In genomic region chr6:119603501-119603900, GRCh38 we compare ENCODE assay signal across 2 cellular contexts.
TF ChIP-seq lines count a peak whose summit lies in the region.

No MANE protein-coding gene starts in this region.

TF ChIP-seq in SK-N-SH, 30 proteins besides CTCF, POLR2A, EP300 and RAD21 (continued from another document):
- TF ChIP-seq, protein P1, sequence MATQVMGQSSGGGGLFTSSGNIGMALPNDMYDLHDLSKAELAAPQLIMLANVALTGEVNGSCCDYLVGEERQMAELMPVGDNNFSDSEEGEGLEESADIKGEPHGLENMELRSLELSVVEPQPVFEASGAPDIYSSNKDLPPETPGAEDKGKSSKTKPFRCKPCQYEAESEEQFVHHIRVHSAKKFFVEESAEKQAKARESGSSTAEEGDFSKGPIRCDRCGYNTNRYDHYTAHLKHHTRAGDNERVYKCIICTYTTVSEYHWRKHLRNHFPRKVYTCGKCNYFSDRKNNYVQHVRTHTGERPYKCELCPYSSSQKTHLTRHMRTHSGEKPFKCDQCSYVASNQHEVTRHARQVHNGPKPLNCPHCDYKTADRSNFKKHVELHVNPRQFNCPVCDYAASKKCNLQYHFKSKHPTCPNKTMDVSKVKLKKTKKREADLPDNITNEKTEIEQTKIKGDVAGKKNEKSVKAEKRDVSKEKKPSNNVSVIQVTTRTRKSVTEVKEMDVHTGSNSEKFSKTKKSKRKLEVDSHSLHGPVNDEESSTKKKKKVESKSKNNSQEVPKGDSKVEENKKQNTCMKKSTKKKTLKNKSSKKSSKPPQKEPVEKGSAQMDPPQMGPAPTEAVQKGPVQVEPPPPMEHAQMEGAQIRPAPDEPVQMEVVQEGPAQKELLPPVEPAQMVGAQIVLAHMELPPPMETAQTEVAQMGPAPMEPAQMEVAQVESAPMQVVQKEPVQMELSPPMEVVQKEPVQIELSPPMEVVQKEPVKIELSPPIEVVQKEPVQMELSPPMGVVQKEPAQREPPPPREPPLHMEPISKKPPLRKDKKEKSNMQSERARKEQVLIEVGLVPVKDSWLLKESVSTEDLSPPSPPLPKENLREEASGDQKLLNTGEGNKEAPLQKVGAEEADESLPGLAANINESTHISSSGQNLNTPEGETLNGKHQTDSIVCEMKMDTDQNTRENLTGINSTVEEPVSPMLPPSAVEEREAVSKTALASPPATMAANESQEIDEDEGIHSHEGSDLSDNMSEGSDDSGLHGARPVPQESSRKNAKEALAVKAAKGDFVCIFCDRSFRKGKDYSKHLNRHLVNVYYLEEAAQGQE (IDR thresholded peaks at IDR 0.05; ENCODE audit: low read depth, low read length): no peak
- no peak for TF ChIP-seq NFIC (IDR thresholded peaks at IDR 0.05; ENCODE audit: borderline replicate concordance)
- TF ChIP-seq RCOR1 (IDR thresholded peaks at IDR 0.05; ENCODE audit: low read length): no peak
- TF ChIP-seq ZBTB33 (IDR thresholded peaks at IDR 0.05; ENCODE audit: borderline replicate concordance, low read depth): no peak
- no peak for TF ChIP-seq GABPA (IDR thresholded peaks at IDR 0.05; ENCODE audit: low read depth)
- TF ChIP-seq FOXJ3 (CRISPR knock-in tag; IDR thresholded peaks at IDR 0.05): no peak
- no peak for TF ChIP-seq JUND (IDR thresholded peaks at IDR 0.05)
- no peak for TF ChIP-seq TEAD4 (IDR thresholded peaks at IDR 0.05; ENCODE audit: borderline replicate concordance, insufficient read depth)
- TF ChIP-seq CHD2 (IDR thresholded peaks at IDR 0.05; ENCODE audit: low read length, partially characterized antibody): no peak
TF ChIP-seq in SK-N-SH: peak in this region for 0.

TF ChIP-seq in SK-N-SH treated with all-trans-retinoic acid at 6 μM for 48 hours, 23 proteins besides CTCF, POLR2A, EP300 and RAD21 (continued from another document):
- no peak for TF ChIP-seq RARB (CRISPR knock-in tag; IDR thresholded peaks at IDR 0.05)
- TF ChIP-seq, protein P2, sequence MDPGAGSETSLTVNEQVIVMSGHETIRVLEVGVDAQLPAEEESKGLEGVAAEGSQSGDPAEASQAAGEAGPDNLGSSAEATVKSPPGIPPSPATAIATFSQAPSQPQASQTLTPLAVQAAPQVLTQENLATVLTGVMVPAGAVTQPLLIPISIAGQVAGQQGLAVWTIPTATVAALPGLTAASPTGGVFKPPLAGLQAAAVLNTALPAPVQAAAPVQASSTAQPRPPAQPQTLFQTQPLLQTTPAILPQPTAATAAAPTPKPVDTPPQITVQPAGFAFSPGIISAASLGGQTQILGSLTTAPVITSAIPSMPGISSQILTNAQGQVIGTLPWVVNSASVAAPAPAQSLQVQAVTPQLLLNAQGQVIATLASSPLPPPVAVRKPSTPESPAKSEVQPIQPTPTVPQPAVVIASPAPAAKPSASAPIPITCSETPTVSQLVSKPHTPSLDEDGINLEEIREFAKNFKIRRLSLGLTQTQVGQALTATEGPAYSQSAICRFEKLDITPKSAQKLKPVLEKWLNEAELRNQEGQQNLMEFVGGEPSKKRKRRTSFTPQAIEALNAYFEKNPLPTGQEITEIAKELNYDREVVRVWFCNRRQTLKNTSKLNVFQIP (CRISPR knock-in tag; IDR thresholded peaks at IDR 0.05; ENCODE audit: borderline replicate concordance, low read depth): no peak
- TF ChIP-seq, protein P3, sequence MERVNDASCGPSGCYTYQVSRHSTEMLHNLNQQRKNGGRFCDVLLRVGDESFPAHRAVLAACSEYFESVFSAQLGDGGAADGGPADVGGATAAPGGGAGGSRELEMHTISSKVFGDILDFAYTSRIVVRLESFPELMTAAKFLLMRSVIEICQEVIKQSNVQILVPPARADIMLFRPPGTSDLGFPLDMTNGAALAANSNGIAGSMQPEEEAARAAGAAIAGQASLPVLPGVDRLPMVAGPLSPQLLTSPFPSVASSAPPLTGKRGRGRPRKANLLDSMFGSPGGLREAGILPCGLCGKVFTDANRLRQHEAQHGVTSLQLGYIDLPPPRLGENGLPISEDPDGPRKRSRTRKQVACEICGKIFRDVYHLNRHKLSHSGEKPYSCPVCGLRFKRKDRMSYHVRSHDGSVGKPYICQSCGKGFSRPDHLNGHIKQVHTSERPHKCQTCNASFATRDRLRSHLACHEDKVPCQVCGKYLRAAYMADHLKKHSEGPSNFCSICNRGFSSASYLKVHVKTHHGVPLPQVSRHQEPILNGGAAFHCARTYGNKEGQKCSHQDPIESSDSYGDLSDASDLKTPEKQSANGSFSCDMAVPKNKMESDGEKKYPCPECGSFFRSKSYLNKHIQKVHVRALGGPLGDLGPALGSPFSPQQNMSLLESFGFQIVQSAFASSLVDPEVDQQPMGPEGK (CRISPR knock-in tag; IDR thresholded peaks at IDR 0.05; ENCODE audit: borderline replicate concordance): no peak
